Comparison of ENCODE assay signal across 8 cellular contexts in genomic region chr7:44489955-44490350, GRCh38. TPM values are rescaled to one million over a fixed set of nuclear protein-coding genes. Genes with fewer than 3 reads are reported as not detected.
DNase-seq lines count a peak whose midpoint lies in the region; ATAC-seq and TF ChIP-seq lines count a peak whose summit lies in the region.

No MANE protein-coding gene starts in this region.

- H3K36me3 Mint-ChIP-seq in CD4-positive, alpha-beta T cell (ENCODE audit: low read depth) = peaks cover 38% of the 10 kb centered on the region
- H3K36me3 Mint-ChIP-seq in T-helper 2 cell treated with Interferon-gamma antibody and Interleukin-4, amounts not matched to agents 5 μg/mL and 100 μg/mL, for 36 hours (ENCODE audit: low read depth) = peaks cover 25% of the 10 kb centered on the region

- peak overlapping the region; percentile 93 to 97 for H3K4me3 ChIP-seq in mucosa of rectum (ENCODE audit: low read length in 2 of 2)
- peak overlapping the region; percentile 96 to 97 for H3K4me3 ChIP-seq in vagina

- ATAC-seq in CD4-positive, alpha-beta T cell (ENCODE audit: poor library complexity) = peak; percentile 70
- peak; percentile 24 for ATAC-seq in GM19328 (IDR thresholded peaks at IDR 0.05; ENCODE audit: unreplicated experiment)
- ATAC-seq in HG03439 (IDR thresholded peaks at IDR 0.05; ENCODE audit: unreplicated experiment) = peak; percentile 18

- peak overlapping the region; percentile 97 for H3K27ac ChIP-seq in CD4-positive, alpha-beta T cell (ENCODE audit: low read depth, low read length)
- peak overlapping the region; percentile 95 for H3K27ac ChIP-seq in mucosa of rectum (ENCODE audit: low read depth in 2 of 2, low read length in 2 of 2)
- peak overlapping the region; percentile 97 for H3K27ac ChIP-seq in vagina

- no peaks in the 10 kb centered on the region for H3K9me3 Mint-ChIP-seq in CD4-positive, alpha-beta T cell
- no peaks in the 10 kb centered on the region for H3K9me3 Mint-ChIP-seq in T-helper 2 cell treated with Interferon-gamma antibody and Interleukin-4, amounts not matched to agents 5 μg/mL and 100 μg/mL, for 36 hours

- H3K4me1 Mint-ChIP-seq in CD4-positive, alpha-beta T cell (ENCODE audit: low read depth) = peaks cover 54% of the 10 kb centered on the region
- H3K4me1 Mint-ChIP-seq in T-helper 2 cell treated with Interferon-gamma antibody and Interleukin-4, amounts not matched to agents 5 μg/mL and 100 μg/mL, for 36 hours (ENCODE audit: low read depth) = peaks cover 37% of the 10 kb centered on the region

- intact Hi-C loops in CD4-positive, alpha-beta T cell (cut with DNase I, micrococcal nuclease) = loop anchor here (1.0 to 10.0 kb wide), 10 partner anchors 77 to 1578 kb away; partner anchors contain the start of genes C7orf25 (in 1 of the 2), DBNL (in 1 of the 2), H2AZ2 (in 1 of the 2) and POLD2 (in 1 of the 2)
- intact Hi-C loops in vagina (cut with DNase I) = no loop called here

- H3K9ac ChIP-seq in mucosa of rectum (ENCODE audit: low read depth in 1 of 2, low read length in 2 of 2) = peak overlapping the region; percentile 87 to 93

- TF ChIP-seq CTCF in CD4-positive, alpha-beta T cell (IDR thresholded peaks at IDR 0.05) = no peak
- TF ChIP-seq CTCF in vagina (IDR thresholded peaks at IDR 0.05) = no peak

- no peaks in the 10 kb centered on the region for H3K27me3 ChIP-seq in CD4-positive, alpha-beta T cell (ENCODE audit: control insufficient read depth, insufficient read depth, low read length)
- H3K27me3 ChIP-seq in mucosa of rectum (ENCODE audit: control insufficient read depth in 2 of 2, insufficient read depth in 2 of 2, low read length in 2 of 2) (no peaks in the 10 kb centered on the region), vagina (no peaks in the 10 kb centered on the region)

- TF ChIP-seq POLR2A in vagina (IDR thresholded peaks at IDR 0.05) = no peak

- H3K36me3 ChIP-seq in mucosa of rectum (ENCODE audit: control insufficient read depth in 2 of 2, insufficient read depth in 2 of 2, low read length in 2 of 2) (peaks cover 1 to 4% of the 10 kb centered on the region in 2 donors), vagina (peaks cover 0 to 4% of the 10 kb centered on the region in 2 donors)

- peaks cover 13 to 21% of the 10 kb centered on the region in 2 donors for H3K4me1 ChIP-seq in mucosa of rectum (ENCODE audit: control insufficient read depth in 2 of 2, insufficient read depth in 2 of 2, low read length in 2 of 2)
- peaks cover 48% of the 10 kb centered on the region for H3K4me1 ChIP-seq in vagina

- POLR2A ChIA-PET in CD4-positive, alpha-beta T cell (lab: Charles Lee) = interaction anchor here (0.6 to 3.3 kb wide), 44 partner anchors 10 to 1601 kb away, joined by 3 to 52 read pairs (median 5); partner anchors contain the start of genes DBNL, DDX56, H2AZ2 and MRPL32

- no peaks in the 10 kb centered on the region for H3K9me3 ChIP-seq in CD4-positive, alpha-beta T cell (ENCODE audit: control insufficient read depth, low read length)
- no peaks in the 10 kb centered on the region for H3K9me3 ChIP-seq in mucosa of rectum (ENCODE audit: control insufficient read depth in 2 of 2, low read length in 2 of 2)
- H3K9me3 ChIP-seq in vagina = no peaks in the 10 kb centered on the region

- CTCF ChIA-PET in CD4-positive, alpha-beta T cell (lab: Charles Lee) = interaction anchor here (0.8 to 3.4 kb wide), 8 partner anchors 12 to 367 kb away, joined by 3 to 8 read pairs (median 4); partner anchors contain the start of genes POLD2 and YKT6

- H3K4me3 Mint-ChIP-seq in CD4-positive, alpha-beta T cell = peak overlapping the region; percentile 84
- peak overlapping the region; percentile 88 for H3K4me3 Mint-ChIP-seq in T-helper 2 cell treated with Interferon-gamma antibody and Interleukin-4, amounts not matched to agents 5 μg/mL and 100 μg/mL, for 36 hours

- DNase-seq in CD4-positive, alpha-beta T cell = peak in 9 of 10 experiments; percentile 26 to 64 (median 44)
- DNase-seq in T-helper 2 cell treated with Interferon-gamma antibody and Interleukin-4, amounts not matched to agents 5 μg/mL and 100 μg/mL, for 36 hours (ENCODE audit: low spot score) = no peak
- peak; percentile 38 for DNase-seq in effector CD4-positive, alpha-beta T cell
- DNase-seq in vagina (ENCODE audit: extremely low spot score in 2 of 2) (no peak), COR-L47 (lab: John Stamatoyannopoulos, UW) (no peak)

- no peaks in the 10 kb centered on the region for H3K27me3 Mint-ChIP-seq in CD4-positive, alpha-beta T cell
- no peaks in the 10 kb centered on the region for H3K27me3 Mint-ChIP-seq in T-helper 2 cell treated with Interferon-gamma antibody and Interleukin-4, amounts not matched to agents 5 μg/mL and 100 μg/mL, for 36 hours (ENCODE audit: low read depth)

- peak overlapping the region; percentile 91 for H3K27ac Mint-ChIP-seq in CD4-positive, alpha-beta T cell
- H3K27ac Mint-ChIP-seq in T-helper 2 cell treated with Interferon-gamma antibody and Interleukin-4, amounts not matched to agents 5 μg/mL and 100 μg/mL, for 36 hours = peak overlapping the region; percentile 94

RNA-seq across cellular contexts. Expression of gene NUDCD3, which starts 0.5 kb away (rescaled TPM):
- total RNA-seq in CD4-positive, alpha-beta T cell = 10 to 100 TPM; 56.6 to 60.6 TPM
- total RNA-seq in vagina = 48.6 TPM

RNA-seq across cellular contexts. Expression of gene NPC1L1, which starts 51.2 kb away (rescaled TPM):
- total RNA-seq in CD4-positive, alpha-beta T cell = under 1 TPM in 1 of 2 experiments, not detected in 1; 0.08 TPM
- total RNA-seq in vagina = 0.49 TPM

Comparison
In these comparisons a context has a peak if more than half of its experiments do, and no peak if none do; other contexts are left out.
1. ATAC-seq: peak in every context shown above with its lines; median percentile 70 in CD4-positive, alpha-beta T cell; 24 in GM19328; 18 in HG03439.
2. DNase-seq: peak in CD4-positive, alpha-beta T cell (9 of 10) and effector CD4-positive, alpha-beta T cell (single experiment); none in T-helper 2 cell treated with Interferon-gamma antibody and Interleukin-4, amounts not matched to agents 5 μg/mL and 100 μg/mL, for 36 hours (single experiment), vagina (0 of 2) and COR-L47 (single experiment).
3. Peak in every context shown above with its lines, with median percentiles within 50 percentile points of each other: H3K27ac ChIP-seq.